In the genomic region with DNA sequence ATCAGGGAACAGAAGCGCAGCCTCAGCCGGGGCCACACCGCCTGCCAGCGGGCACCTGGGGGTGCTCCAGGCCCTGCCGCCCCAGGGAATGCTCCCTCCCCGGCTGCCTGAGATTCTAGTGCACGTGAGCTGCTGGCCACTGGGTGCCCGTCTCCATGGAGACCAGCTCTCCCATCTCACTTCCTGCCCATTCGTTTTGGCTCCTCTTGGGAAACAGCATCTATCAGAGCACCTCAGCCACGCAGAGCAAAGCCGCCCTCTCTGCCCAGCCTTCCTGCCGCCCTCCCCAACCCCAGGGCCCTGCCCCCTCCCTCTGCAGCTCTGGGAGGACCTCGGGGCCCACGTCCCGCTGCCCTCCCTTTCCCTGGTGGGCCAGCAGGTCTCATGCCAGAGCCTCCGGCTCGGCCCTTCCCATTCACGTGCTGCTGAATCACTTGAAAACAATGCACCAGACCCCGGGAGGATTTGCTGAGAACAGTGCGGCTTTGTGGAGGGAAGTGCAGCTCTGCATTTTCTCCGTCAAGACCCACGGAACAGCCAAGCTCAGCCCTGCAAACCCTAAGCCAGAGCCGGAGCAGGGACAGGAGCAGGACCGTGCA, we compare ENCODE assay signal across 8 cellular contexts. TPM values are rescaled to one million over a fixed set of nuclear protein-coding genes. Genes with fewer than 3 reads are reported as not detected.
DNase-seq lines count a peak whose midpoint lies in the region; ATAC-seq and TF ChIP-seq lines count a peak whose summit lies in the region.

No MANE protein-coding gene starts in this region.

- no TSS peak for BruUV-seq in MCF 10A (replicated peaks; lab: Mats Ljungman, UMichigan)

- POLR2A ChIA-PET in MCF 10A (lab: Yijun Ruan, JAX): interaction anchor here (0.6 to 2.3 kb wide), 9 partner anchors 11 to 108 kb away, joined by 3 to 11 read pairs (median 4); a partner anchor contains a TSS

- H3K36me3 ChIP-seq in iPS-20b (ENCODE audit: insufficient read depth, low read depth, low read length): no peaks in the 10 kb centered on the region

- H3K27ac Mint-ChIP-seq in MCF 10A (ENCODE audit: low read depth, unreplicated experiment): peak overlapping the region; percentile 91

- DNase-seq in GM03348 (ENCODE audit: low spot score) (peak; percentile 95), NCI-H345 treated with DMSO at 0.1 percent for 48 hours (lab: John Stamatoyannopoulos, UW; ENCODE audit: unreplicated experiment) (peak; percentile 78), MCF 10A (ENCODE audit: unreplicated experiment) (peak; percentile 78), renal cortical epithelial cell (ENCODE audit: low read depth) (peak; percentile 93), GM19240 (ENCODE audit: insufficient read length, low spot score) (no peak), OCI-M1 (lab: John Stamatoyannopoulos, UW) (no peak)

- no peaks in the 10 kb centered on the region for H3K9me3 Mint-ChIP-seq in MCF 10A (ENCODE audit: unreplicated experiment)

- H3K4me3 ChIP-seq in iPS-20b (ENCODE audit: low read length): peak overlapping the region; percentile 40; the same call in 1 of the 2 replicates

- ATAC-seq in HG03442 (IDR thresholded peaks at IDR 0.05; ENCODE audit: unreplicated experiment): no peak

- no peaks in the 10 kb centered on the region for H3K9me3 ChIP-seq in iPS-20b (ENCODE audit: insufficient read depth, low read depth, low read length)

- H3K4me1 Mint-ChIP-seq in MCF 10A (ENCODE audit: insufficient read depth, unreplicated experiment): peaks cover 21% of the 10 kb centered on the region

- H3K27me3 Mint-ChIP-seq in MCF 10A (ENCODE audit: insufficient read depth, unreplicated experiment): no peaks in the 10 kb centered on the region

- no peaks in the 10 kb centered on the region for H3K27me3 ChIP-seq in iPS-20b (ENCODE audit: insufficient read depth, low read length)

- peaks cover 18% of the 10 kb centered on the region for H3K4me1 ChIP-seq in iPS-20b (ENCODE audit: insufficient read depth, low read length)

- no peak for TF ChIP-seq CTCF in MCF 10A (IDR thresholded peaks at IDR 0.05; ENCODE audit: unreplicated experiment)

- H3K27ac ChIP-seq in iPS-20b (ENCODE audit: low read length): no peak overlapping the region

- peak overlapping the region; percentile 58 for H3K4me3 Mint-ChIP-seq in MCF 10A (ENCODE audit: unreplicated experiment)

- intact Hi-C loops in MCF 10A (cut with micrococcal nuclease): loop anchor here (1.0 to 5.0 kb wide), 2 partner anchors 39 to 88 kb away; no protein-coding TSS in a partner anchor

- CTCF ChIA-PET in MCF 10A (lab: Yijun Ruan, JAX): interaction anchor here (1.0 to 1.3 kb wide), 2 partner anchors 15 to 88 kb away, joined by 4 to 8 read pairs; no protein-coding TSS in a partner anchor

- peak overlapping the region; percentile 50; the same call in 1 of the 2 replicates for H3K9ac ChIP-seq in iPS-20b (ENCODE audit: low read depth, low read length)

- H3K36me3 Mint-ChIP-seq in MCF 10A (ENCODE audit: insufficient read depth, unreplicated experiment): no peaks in the 10 kb centered on the region

RNA-seq across cellular contexts. Expression of a gene that starts 19.4 kb away (rescaled TPM):
- 0.68 and 0.86 TPM in 2 replicates for total RNA-seq in MCF 10A (2022)
- 0.69 and 1.5 TPM in 2 replicates for total RNA-seq in renal cortical epithelial cell

RNA-seq across cellular contexts. Expression of a gene that starts 41.6 kb away (rescaled TPM):
- total RNA-seq in MCF 10A (2022) (24.8 and 35.1 TPM in 2 replicates), renal cortical epithelial cell (16.1 and 42.1 TPM in 2 replicates)

RNA-seq across cellular contexts. Expression of a gene that starts 43.0 kb away (rescaled TPM):
- total RNA-seq in MCF 10A (2022) (118 and 119 TPM in 2 replicates), renal cortical epithelial cell (14.8 and 33.5 TPM in 2 replicates)

Comparison
In these comparisons a context has a peak if more than half of its experiments do, and no peak if none do; other contexts are left out.
1. DNase-seq: peak in GM03348 (single experiment), NCI-H345 treated with DMSO at 0.1 percent for 48 hours (single experiment), MCF 10A (single experiment) and renal cortical epithelial cell (single experiment); none in GM19240 (single experiment) and OCI-M1 (single experiment).